ENCODE assay signal across 13 cellular contexts in the genomic region with DNA sequence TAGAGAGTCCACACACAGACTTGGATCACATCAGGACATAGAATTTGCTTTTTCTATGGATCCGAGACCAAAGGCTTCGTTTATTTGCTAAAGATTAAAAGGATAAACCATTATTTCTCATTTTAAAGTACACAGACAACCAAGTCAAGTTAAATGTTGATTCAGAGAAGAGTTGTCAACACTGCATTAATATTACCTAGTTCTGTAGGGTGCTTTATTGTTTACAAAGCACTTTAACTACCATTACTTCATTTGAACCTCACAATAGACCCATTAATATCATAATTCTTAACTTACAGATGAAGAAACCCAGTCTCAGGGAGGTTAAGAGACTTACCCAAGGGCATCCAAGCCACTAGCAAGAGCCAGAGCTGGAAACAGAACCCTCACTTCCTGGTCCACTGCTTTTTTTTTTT.
"Had no signal": no experiment of that assay in that cellular context is flagged by ENCODE, and none has a peak within 500 bp of the region (broad histone marks: within the 10 kb centered on the region; RNA-seq: fewer than 3 reads in every experiment).

No MANE protein-coding gene starts in this region.

- H3K27ac Mint-ChIP-seq: activated naive CD8-positive, alpha-beta T cell treated with anti-CD3 and anti-CD28 coated beads for 36 hours; activated T-helper 1 cell treated with anti-CD3 and anti-CD28 coated beads, Interleukin-12 subunit alpha, Interleukin-12 subunit beta, Interleukin-2, Interleukin-4 antibody, amounts not matched to agents 30 ng/mL and 10 ng/mL and 1 ng/mL, durations not matched to agents 14 hours and 24 hours and 36 hours had no signal

- H3K36me3 ChIP-seq: gastroesophageal sphincter, lower lobe of right lung, stomach, thoracic aorta had no signal

- H3K9me3 Mint-ChIP-seq: activated naive CD8-positive, alpha-beta T cell treated with anti-CD3 and anti-CD28 coated beads for 36 hours; activated T-helper 1 cell treated with anti-CD3 and anti-CD28 coated beads, Interleukin-12 subunit alpha, Interleukin-12 subunit beta, Interleukin-2, Interleukin-4 antibody, amounts not matched to agents 30 ng/mL and 10 ng/mL and 1 ng/mL, durations not matched to agents 14 hours and 24 hours and 36 hours had no signal

- H3K36me3 Mint-ChIP-seq: activated naive CD8-positive, alpha-beta T cell treated with anti-CD3 and anti-CD28 coated beads for 36 hours had no signal

- H3K4me3 ChIP-seq: body of pancreas, gastroesophageal sphincter, lower lobe of right lung, stomach, thoracic aorta had no signal

- H3K9me3 ChIP-seq: body of pancreas, gastroesophageal sphincter, lower lobe of right lung, stomach, thoracic aorta had no signal

- DNase-seq: activated CD4-positive, alpha-beta T cell treated with anti-CD3 and anti-CD28 coated beads, Interleukin-2, amount 50 U/mL, for 1 hour; activated naive CD8-positive, alpha-beta T cell treated with anti-CD3 and anti-CD28 coated beads for 36 hours; amygdala; body of pancreas; caudate nucleus; left cardiac atrium; lower lobe of right lung; midbrain; stimulated activated CD4-positive, alpha-beta T cell treated with anti-CD3 and anti-CD28 coated beads, Interleukin-1b, Interleukin-23, amount 100 ng/mL, for 48 hours; stomach had no signal

- H3K27ac ChIP-seq: body of pancreas, gastroesophageal sphincter, lower lobe of right lung, stomach, thoracic aorta had no signal

- H3K27me3 Mint-ChIP-seq: activated naive CD8-positive, alpha-beta T cell treated with anti-CD3 and anti-CD28 coated beads for 36 hours had no signal

- H3K4me1 ChIP-seq: body of pancreas, gastroesophageal sphincter had no signal

- H3K4me3 Mint-ChIP-seq: activated naive CD8-positive, alpha-beta T cell treated with anti-CD3 and anti-CD28 coated beads for 36 hours; activated T-helper 1 cell treated with anti-CD3 and anti-CD28 coated beads, Interleukin-12 subunit alpha, Interleukin-12 subunit beta, Interleukin-2, Interleukin-4 antibody, amounts not matched to agents 30 ng/mL and 10 ng/mL and 1 ng/mL, durations not matched to agents 14 hours and 24 hours and 36 hours had no signal

- H3K27me3 ChIP-seq: body of pancreas, gastroesophageal sphincter, stomach had no signal
